In genomic region chr3:178480795-178481194, GRCh38 we compare ENCODE assay signal across 16 cellular contexts.
A peak's percentile ranks its signal among the peaks of the same experiment; 100 is the strongest.
DNase-seq lines count a peak whose midpoint lies in the region; ATAC-seq, FAIRE-seq and TF ChIP-seq lines count a peak whose summit lies in the region.
"Had no signal": no experiment of that assay in that cellular context is flagged by ENCODE, and none has a peak within 500 bp of the region (broad histone marks: within the 10 kb centered on the region; RNA-seq: fewer than 3 reads in every experiment).

No MANE protein-coding gene starts in this region.

- no peak overlapping the region for H3K4me3 ChIP-seq in SU-DHL-6 (ENCODE audit: insufficient read depth, low read length, poor library complexity, severe bottlenecking)

- H3K27ac ChIP-seq in SU-DHL-6 (ENCODE audit: low read depth, low read length): peak overlapping the region; percentile 17; the same call in 1 of the 2 replicates
- H3K27ac ChIP-seq: neutrophil had no signal

- no peaks in the 10 kb centered on the region for H3K9me3 ChIP-seq in SU-DHL-6 (ENCODE audit: insufficient read depth, low read length)
- H3K9me3 ChIP-seq: neutrophil had no signal

- H3F3A ChIP-seq in SU-DHL-6 (ENCODE audit: insufficient read depth): no peaks in the 10 kb centered on the region

- ATAC-seq in GM18870 (IDR thresholded peaks at IDR 0.05; ENCODE audit: unreplicated experiment) (peak; percentile 100), GM21526 (IDR thresholded peaks at IDR 0.05; ENCODE audit: low FRiP score, unreplicated experiment) (peak; percentile 100), HG03064 (IDR thresholded peaks at IDR 0.05; ENCODE audit: low read depth, unreplicated experiment) (peak; percentile 98)
- ATAC-seq: left colon, Right ventricle myocardium inferior had no signal

- no peaks in the 10 kb centered on the region for H3K79me2 ChIP-seq in SU-DHL-6 (ENCODE audit: insufficient read depth, low read length)

- H4K20me1 ChIP-seq in SU-DHL-6 (ENCODE audit: low read depth, low read length): no peaks in the 10 kb centered on the region

- H3K4me2 ChIP-seq in SU-DHL-6 (ENCODE audit: low read depth, low read length, poor library complexity, severe bottlenecking): peak overlapping the region; percentile 31

- no peak for FAIRE-seq in RCC 7860 (lab: Jason Lieb, UNC)

- DNase-seq in RCC 7860 (ENCODE audit: low spot score) (no peak), inferior parietal cortex (ENCODE audit: extremely low spot score) (no peak)
- no peak for DNase-seq in activated naive CD4-positive, alpha-beta T cell treated with anti-CD3 and anti-CD28 coated beads, Interleukin-2, amount 50 U/mL, for 16 hours
- DNase-seq in activated CD4-positive, alpha-beta T cell treated with anti-CD3 and anti-CD28 coated beads for 1 hour: no peak
- DNase-seq: activated CD4-positive, alpha-beta T cell treated with anti-CD3 and anti-CD28 coated beads, Interleukin-2, amount 10 ng/mL, durations not matched to agents 7 days and 5 days; activated effector memory CD4-positive, alpha-beta T cell treated with anti-CD3 and anti-CD28 coated beads, Interleukin-2, amount 50 U/mL, for 16 hours; left colon; NCI-H2171 treated with DMSO at 0.1 percent for 48 hours; stimulated activated CD4-positive, alpha-beta T cell treated with anti-CD3 and anti-CD28 coated beads, Interleukin-15, amount 100 ng/mL, for 24 hours; stimulated activated naive CD4-positive, alpha-beta T cell treated with Interleukin-2 at 50 U/mL for 16 hours had no signal

- no peak overlapping the region for H2AFZ ChIP-seq in SU-DHL-6 (ENCODE audit: low read depth, low read length, severe bottlenecking)

- H3K36me3 ChIP-seq in SU-DHL-6 (ENCODE audit: low read length): no peaks in the 10 kb centered on the region
- H3K36me3 ChIP-seq: neutrophil had no signal

- H3K9ac ChIP-seq in SU-DHL-6 (ENCODE audit: low read length): 0 out of 2 replicates have a peak overlapping the region, but pooled peaks have one; percentile 11

- H3K27me3 ChIP-seq in SU-DHL-6 (ENCODE audit: low read length): no peaks in the 10 kb centered on the region
- H3K27me3 ChIP-seq: neutrophil had no signal

- H3K9me2 ChIP-seq in SU-DHL-6 (replicated peaks; ENCODE audit: insufficient read depth, low read length): no peaks in the 10 kb centered on the region

- TF ChIP-seq CTCF in SU-DHL-6 (IDR thresholded peaks at IDR 0.05; ENCODE audit: insufficient read depth, low read length, poor library complexity, severe bottlenecking): no peak
